In the genomic region with DNA sequence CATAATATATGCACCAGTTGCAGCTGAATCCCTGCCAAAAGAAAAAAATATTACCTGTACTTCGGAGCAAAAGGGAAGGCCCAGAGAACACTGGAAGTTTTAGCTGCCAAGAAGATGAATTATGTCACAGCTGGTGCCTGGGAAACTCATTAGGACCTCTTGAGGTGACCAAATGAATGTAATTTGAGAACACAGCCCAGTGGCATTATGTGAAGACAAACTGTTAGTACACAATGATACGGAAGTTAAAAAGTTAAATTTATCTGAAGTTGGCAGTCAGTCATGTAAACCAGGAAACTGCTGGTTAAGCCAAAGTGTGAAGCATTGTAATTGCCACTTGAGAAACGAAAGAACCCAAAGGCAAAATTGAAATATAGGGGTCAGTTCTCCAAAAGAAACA, we compare ENCODE assay signal across 10 cellular contexts.
DNase-seq lines count a peak whose midpoint lies in the region; ATAC-seq and TF ChIP-seq lines count a peak whose summit lies in the region.
"Had no signal": no experiment of that assay in that cellular context is flagged by ENCODE, and none has a peak within 500 bp of the region (broad histone marks: within the 10 kb centered on the region; RNA-seq: fewer than 3 reads in every experiment).

No MANE protein-coding gene starts in this region.

- no peaks in the 10 kb centered on the region for H3K9me2 ChIP-seq in MM.1S (replicated peaks; ENCODE audit: insufficient read depth, low read length)

- no peaks in the 10 kb centered on the region for H3K9me3 ChIP-seq in MM.1S (replicated peaks; ENCODE audit: insufficient read depth, low read length)

- no peak overlapping the region for H3K27ac ChIP-seq in MM.1S (ENCODE audit: low read length)

- in situ Hi-C loops in G401 (cut with HindIII; ENCODE audit: low sequenced_read_pairs), result loop anchor here (25.0 kb wide), 1 partner anchor 388 kb away; no protein-coding TSS in a partner anchor

- no peaks in the 10 kb centered on the region for H3K36me3 ChIP-seq in MM.1S (replicated peaks; ENCODE audit: insufficient read depth, low read length)

- H4K20me1 ChIP-seq in MM.1S (ENCODE audit: insufficient read depth, low read length), result no peaks in the 10 kb centered on the region

- no peak for TF ChIP-seq CTCF in MM.1S (IDR thresholded peaks at IDR 0.05; ENCODE audit: low read length)

- H3K4me1 Mint-ChIP-seq in natural killer cell treated with Interleukin-12 subunit alpha and Interleukin-12 subunit beta and Interleukin-15 and Interleukin-18, amount 100 ng/mL, for 72 hours (ENCODE audit: low read depth in 2 of 2), result peaks cover 29 to 47% of the 10 kb centered on the region in 2 donors
- H3K4me1 Mint-ChIP-seq in T-helper 2 cell treated with Interferon-gamma antibody and Interleukin-4, amounts not matched to agents 5 μg/mL and 100 μg/mL, for 36 hours (ENCODE audit: low read depth), result peaks cover 24% of the 10 kb centered on the region

- H3K9me3 Mint-ChIP-seq in natural killer cell treated with Interleukin-12 subunit alpha and Interleukin-12 subunit beta and Interleukin-15 and Interleukin-18, amount 100 ng/mL, for 72 hours, result no peaks in the 10 kb centered on the region
- H3K9me3 Mint-ChIP-seq in T-helper 2 cell treated with Interferon-gamma antibody and Interleukin-4, amounts not matched to agents 5 μg/mL and 100 μg/mL, for 36 hours, result no peaks in the 10 kb centered on the region

- H3K9ac ChIP-seq in MM.1S (ENCODE audit: low read length), result no peak overlapping the region

- H3K27ac Mint-ChIP-seq in natural killer cell treated with Interleukin-12 subunit alpha and Interleukin-12 subunit beta and Interleukin-15 and Interleukin-18, amount 100 ng/mL, for 72 hours, result peak overlapping the region; percentile 10 to 49
- H3K27ac Mint-ChIP-seq in T-helper 2 cell treated with Interferon-gamma antibody and Interleukin-4, amounts not matched to agents 5 μg/mL and 100 μg/mL, for 36 hours, result no peak overlapping the region

- no peaks in the 10 kb centered on the region for H3K27me3 Mint-ChIP-seq in natural killer cell treated with Interleukin-12 subunit alpha and Interleukin-12 subunit beta and Interleukin-15 and Interleukin-18, amount 100 ng/mL, for 72 hours
- no peaks in the 10 kb centered on the region for H3K27me3 Mint-ChIP-seq in T-helper 2 cell treated with Interferon-gamma antibody and Interleukin-4, amounts not matched to agents 5 μg/mL and 100 μg/mL, for 36 hours (ENCODE audit: low read depth)

- H3K79me2 ChIP-seq in MM.1S (ENCODE audit: low read length), result peaks cover 63% of the 10 kb centered on the region

- H2AFZ ChIP-seq in MM.1S (ENCODE audit: low read length), result no peak overlapping the region

- peaks cover 19% of the 10 kb centered on the region for H3K36me3 Mint-ChIP-seq in natural killer cell treated with Interleukin-12 subunit alpha and Interleukin-12 subunit beta and Interleukin-15 and Interleukin-18, amount 100 ng/mL, for 72 hours
- H3K36me3 Mint-ChIP-seq in T-helper 2 cell treated with Interferon-gamma antibody and Interleukin-4, amounts not matched to agents 5 μg/mL and 100 μg/mL, for 36 hours (ENCODE audit: low read depth), result peaks cover 29% of the 10 kb centered on the region

- ATAC-seq in natural killer cell treated with Interleukin-12 subunit alpha and Interleukin-12 subunit beta and Interleukin-15 and Interleukin-18, amount 100 ng/mL, for 72 hours, result peak; percentile 43 to 66
- no peak for ATAC-seq in GM19397 (IDR thresholded peaks at IDR 0.05; ENCODE audit: unreplicated experiment)

- peak overlapping the region; percentile 33 for H3K4me3 Mint-ChIP-seq in natural killer cell treated with Interleukin-12 subunit alpha and Interleukin-12 subunit beta and Interleukin-15 and Interleukin-18, amount 100 ng/mL, for 72 hours
- no peak overlapping the region for H3K4me3 Mint-ChIP-seq in T-helper 2 cell treated with Interferon-gamma antibody and Interleukin-4, amounts not matched to agents 5 μg/mL and 100 μg/mL, for 36 hours

- DNase-seq in G401 (ENCODE audit: low spot score) (peak; percentile 37), NCI-H2171 (lab: John Stamatoyannopoulos, UW) (peak; percentile 31), dermis blood vessel endothelial cell (peak; percentile 81), pons (ENCODE audit: low spot score) (no peak), MM.1S (no peak)
- no peak for DNase-seq in natural killer cell treated with Interleukin-12 subunit alpha and Interleukin-12 subunit beta and Interleukin-15 and Interleukin-18, amount 100 ng/mL, for 72 hours (ENCODE audit: low spot score)
- no peak for DNase-seq in T-helper 2 cell treated with Interferon-gamma antibody and Interleukin-4, amounts not matched to agents 5 μg/mL and 100 μg/mL, for 36 hours (ENCODE audit: low spot score)
- DNase-seq: activated CD4-positive, CD25-positive, alpha-beta regulatory T cell; amniotic stem cell had no signal

- H3F3A ChIP-seq in MM.1S (ENCODE audit: insufficient read depth, low read length), result no peaks in the 10 kb centered on the region; the same call in 1 of the 2 replicates

- no peak overlapping the region for H3K4me2 ChIP-seq in MM.1S (ENCODE audit: low read depth, low read length)

- no peak overlapping the region for H3K4me3 ChIP-seq in MM.1S (ENCODE audit: low read length)

- H3K4me1 ChIP-seq in MM.1S (ENCODE audit: low read length), result no peaks in the 10 kb centered on the region; the same call in none of the 2 replicates

- H3K27me3 ChIP-seq in MM.1S (replicated peaks; ENCODE audit: insufficient read depth, low read length), result no peaks in the 10 kb centered on the region

Comparison
In these comparisons a context has a peak if more than half of its experiments do, and no peak if none do; other contexts are left out.
1. DNase-seq: peak in G401 (single experiment), NCI-H2171 (single experiment) and dermis blood vessel endothelial cell (single experiment); none in natural killer cell treated with Interleukin-12 subunit alpha and Interleukin-12 subunit beta and Interleukin-15 and Interleukin-18, amount 100 ng/mL, for 72 hours (single experiment), pons (single experiment), T-helper 2 cell treated with Interferon-gamma antibody and Interleukin-4, amounts not matched to agents 5 μg/mL and 100 μg/mL, for 36 hours (single experiment) and MM.1S (single experiment).